In the genomic region with DNA sequence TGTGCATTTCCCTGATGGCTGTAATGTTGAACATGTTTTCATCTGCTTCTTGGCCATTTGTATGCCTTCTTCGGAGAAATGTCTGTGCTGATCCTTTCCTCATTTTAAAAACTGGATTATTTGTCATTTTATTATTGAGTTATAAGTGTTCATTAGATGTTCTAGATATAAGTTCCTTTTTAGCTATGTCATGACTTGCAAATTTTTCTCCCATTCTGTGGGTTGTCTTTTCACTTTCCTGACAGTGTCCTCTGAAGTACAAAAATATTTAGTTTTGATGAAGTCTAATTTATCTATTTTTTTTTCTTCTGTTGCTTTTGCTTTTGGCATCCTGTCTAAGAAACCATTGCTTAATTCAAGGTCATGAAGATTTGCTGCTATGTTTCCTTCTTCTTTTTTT, we compare ENCODE assay signal across 21 cellular contexts.
"Had no signal": no experiment of that assay in that cellular context is flagged by ENCODE, and none has a peak within 500 bp of the region (broad histone marks: within the 10 kb centered on the region; RNA-seq: fewer than 3 reads in every experiment).

No MANE protein-coding gene starts in this region.

- H3K9me3 ChIP-seq: lower lobe of right lung, ovary, psoas muscle, thyroid gland had no signal

- DNase-seq: cortex of kidney; effector memory CD8-positive, alpha-beta T cell; erythroblast; hypothalamus; immature natural killer cell; left ventricle myocardium superior; lower lobe of right lung; naive thymus-derived CD8-positive, alpha-beta T cell; nephron progenitor cell; occipital lobe; ovary; posterior cingulate gyrus; psoas muscle; right cardiac atrium; stimulated activated CD4-positive, alpha-beta T cell treated with anti-CD3 and anti-CD28 coated beads, Interleukin-15, amount 100 ng/mL, for 24 hours; stimulated activated CD4-positive, alpha-beta T cell treated with anti-CD3 and anti-CD28 coated beads, Interleukin-2, amount 100 ng/mL, for 48 hours; stimulated activated naive CD4-positive, alpha-beta T cell; stimulated activated naive CD8-positive, alpha-beta T cell treated with anti-CD3 and anti-CD28 coated beads, Interleukin-15, amount 100 ng/mL, for 72 hours; thyroid gland; trophoblast cell had no signal

- ATAC-seq: effector memory CD8-positive, alpha-beta T cell; left ventricle myocardium superior; lower lobe of right lung; naive thymus-derived CD8-positive, alpha-beta T cell; psoas muscle; right cardiac atrium; stimulated activated naive CD8-positive, alpha-beta T cell treated with anti-CD3 and anti-CD28 coated beads, Interleukin-15, amount 100 ng/mL, for 72 hours had no signal

- H3K9me3 Mint-ChIP-seq: effector memory CD8-positive, alpha-beta T cell; immature natural killer cell; naive thymus-derived CD8-positive, alpha-beta T cell; nephron progenitor cell; stimulated activated naive CD8-positive, alpha-beta T cell treated with anti-CD3 and anti-CD28 coated beads, Interleukin-15, amount 100 ng/mL, for 72 hours had no signal

- H3K4me3 ChIP-seq: lower lobe of right lung, ovary, psoas muscle, skin epidermis, thyroid gland had no signal

- H3K36me3 Mint-ChIP-seq: naive thymus-derived CD8-positive, alpha-beta T cell had no signal

- H3K4me1 ChIP-seq: lower lobe of right lung, thyroid gland had no signal

- H3K27ac ChIP-seq: lower lobe of right lung, ovary, psoas muscle, skin epidermis, thyroid gland had no signal

- H3K27me3 ChIP-seq: ovary, thyroid gland had no signal

- H3K27ac Mint-ChIP-seq: effector memory CD8-positive, alpha-beta T cell; immature natural killer cell; naive thymus-derived CD8-positive, alpha-beta T cell; nephron progenitor cell had no signal

- H3K4me3 Mint-ChIP-seq: effector memory CD8-positive, alpha-beta T cell; immature natural killer cell; naive thymus-derived CD8-positive, alpha-beta T cell; nephron progenitor cell; stimulated activated naive CD8-positive, alpha-beta T cell treated with anti-CD3 and anti-CD28 coated beads, Interleukin-15, amount 100 ng/mL, for 72 hours had no signal

- H3K4me1 Mint-ChIP-seq: immature natural killer cell; stimulated activated naive CD8-positive, alpha-beta T cell treated with anti-CD3 and anti-CD28 coated beads, Interleukin-15, amount 100 ng/mL, for 72 hours had no signal

- H3K36me3 ChIP-seq: lower lobe of right lung, ovary, thyroid gland had no signal
